Comparison of ENCODE assay signal across 7 cellular contexts in the genomic region with DNA sequence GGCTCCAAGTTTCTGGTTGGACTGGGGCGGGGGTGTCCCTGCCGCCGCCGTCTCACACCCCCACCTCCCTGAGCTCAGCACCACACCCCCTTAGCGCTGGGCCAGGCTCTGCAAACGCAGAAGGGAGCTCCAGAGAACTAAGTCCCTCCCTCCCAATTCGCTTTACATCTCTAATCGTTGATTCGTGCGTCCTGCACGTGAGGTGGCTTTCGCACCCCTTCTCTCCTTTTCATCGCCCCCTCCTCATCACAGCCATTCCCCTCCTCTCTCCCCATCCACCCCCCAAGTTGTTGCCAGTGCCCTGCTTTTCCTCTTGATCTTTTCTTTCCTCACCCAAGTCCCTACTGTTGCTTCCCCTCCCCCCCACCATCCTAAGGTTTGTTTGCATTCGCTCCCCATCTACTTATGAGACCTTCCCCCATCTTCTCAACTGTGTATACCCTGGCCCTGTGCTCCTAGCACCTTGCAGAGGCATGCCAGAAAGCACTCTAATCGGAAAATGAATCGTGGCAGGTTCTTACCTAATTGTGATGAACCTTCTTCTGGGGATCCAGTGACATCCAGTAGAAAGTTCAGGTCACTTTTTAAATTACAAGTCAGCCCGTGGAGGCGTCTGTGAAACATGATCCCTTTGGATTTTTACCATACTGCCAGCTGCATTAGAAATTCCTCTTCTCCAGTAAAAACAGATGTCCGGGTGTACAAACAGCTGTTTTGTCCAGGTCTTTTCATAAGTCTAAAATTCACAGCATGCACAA. TPM values are rescaled to one million over a fixed set of nuclear protein-coding genes. Genes with fewer than 3 reads are reported as not detected.
DNase-seq lines count a peak whose midpoint lies in the region; ATAC-seq and TF ChIP-seq lines count a peak whose summit lies in the region.

No MANE protein-coding gene starts in this region.

- peaks cover 29% of the 10 kb centered on the region for H4K20me1 ChIP-seq in Karpas-422 (ENCODE audit: insufficient read depth, low read depth, low read length)

- TF ChIP-seq CTCF in GM12864 (IDR thresholded peaks at IDR 0.05; ENCODE audit: low read depth, low read length, missing control alignments) = no peak

- H3K79me2 ChIP-seq in Karpas-422 (ENCODE audit: low read length) = peaks cover 40% of the 10 kb centered on the region

- H3K4me1 ChIP-seq in Karpas-422 (ENCODE audit: low read length) = peaks cover 52% of the 10 kb centered on the region
- peaks cover 19% of the 10 kb centered on the region for H3K4me1 ChIP-seq in neuron (ENCODE audit: insufficient read depth, low read length)

- H3K4me3 ChIP-seq in GM12864 (ENCODE audit: low read depth, low read length) (peak overlapping the region; percentile 65), Karpas-422 (ENCODE audit: low read length) (peak overlapping the region; percentile 58), neuron (ENCODE audit: low read length) (peak overlapping the region; percentile 60)

- H3K27me3 ChIP-seq in Karpas-422 (ENCODE audit: low read length) (no peaks in the 10 kb centered on the region), neuron (ENCODE audit: insufficient read depth, low read length) (no peaks in the 10 kb centered on the region)

- peak overlapping the region; percentile 66 for H3K9ac ChIP-seq in Karpas-422 (ENCODE audit: low read length)

- peak; percentile 2 for ATAC-seq in esophagus mucosa

- H3K36me3 ChIP-seq in Karpas-422 (ENCODE audit: insufficient read depth, low read length) (0 out of 2 replicates have a peak, but pooled peaks cover 9% of the 10 kb centered on the region), neuron (ENCODE audit: insufficient read depth, low read length) (no peaks in the 10 kb centered on the region)

- H2AFZ ChIP-seq in Karpas-422 (ENCODE audit: low read length) (peak overlapping the region; percentile 64; the same call in 1 of the 2 replicates), neuron (ENCODE audit: low read depth, low read length) (peak overlapping the region; percentile 80)

- H3K4me2 ChIP-seq in Karpas-422 (ENCODE audit: low read depth, low read length, poor library complexity, severe bottlenecking) = peak overlapping the region; percentile 77

- H3K9me2 ChIP-seq in Karpas-422 (replicated peaks; ENCODE audit: insufficient read depth, low read length) = no peaks in the 10 kb centered on the region

- H3K9me3 ChIP-seq in Karpas-422 (ENCODE audit: low read length) (no peaks in the 10 kb centered on the region), neuron (ENCODE audit: low read length) (no peaks in the 10 kb centered on the region)

- H3K27ac ChIP-seq in Karpas-422 (ENCODE audit: low read length) = peak overlapping the region; percentile 81

- DNase-seq in GM12864 (ENCODE audit: low read depth) (no peak), Karpas-422 (no peak), SKM-1 (lab: John Stamatoyannopoulos, UW; ENCODE audit: unreplicated experiment) (peak; percentile 94), MV-4-11 (lab: John Stamatoyannopoulos, UW) (no peak), GM19238 (ENCODE audit: insufficient read length, low spot score) (no peak)

RNA-seq across cellular contexts. Expression of gene ATL2, which starts 0.6 kb away (rescaled TPM):
- total RNA-seq in Karpas-422 (2014; rRNA removed; shearing (Covaris generic); ENCODE audit: low replicate concordance) = 124 and 154 TPM in 2 replicates
- total RNA-seq in esophagus mucosa = 52.2 TPM
